In the genomic region with DNA sequence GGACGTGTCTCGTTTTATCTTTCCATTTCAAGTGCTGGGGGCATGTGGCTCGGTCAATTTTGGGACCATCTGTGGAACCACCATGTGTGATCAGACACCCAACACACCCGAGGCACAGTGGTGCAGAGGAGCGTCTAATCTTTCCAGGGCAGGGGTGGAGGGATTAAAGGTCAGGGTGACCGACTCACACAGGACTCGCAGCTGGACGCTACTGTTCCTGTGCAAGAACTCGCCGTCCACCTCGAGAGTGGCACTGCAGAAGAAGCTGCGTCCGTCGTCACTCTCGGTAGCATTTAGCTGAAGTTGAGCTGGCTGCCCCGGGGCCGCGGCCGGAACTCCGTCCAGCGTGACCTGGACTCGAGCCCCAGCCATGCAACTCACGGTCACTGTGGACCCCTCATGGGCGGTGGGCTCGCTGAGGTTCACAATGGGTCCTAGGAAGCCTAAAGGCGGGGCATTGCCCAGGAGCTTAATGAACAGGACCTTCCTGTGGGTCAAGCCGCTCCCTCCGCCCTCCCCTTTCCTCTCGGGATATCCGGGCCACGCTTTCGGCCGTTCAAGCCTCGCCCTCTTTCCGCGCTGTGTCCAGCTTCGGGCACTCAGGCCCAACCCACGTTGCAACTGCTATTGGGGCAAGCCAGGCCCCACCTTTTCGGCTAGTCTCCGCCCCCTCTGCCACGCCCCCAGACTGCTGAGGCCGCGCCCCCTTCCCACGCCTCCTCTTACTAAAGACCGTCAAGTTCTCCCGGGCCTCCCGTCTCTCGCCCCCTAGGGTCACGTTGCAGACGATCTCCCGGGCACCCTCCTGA, we compare ENCODE assay signal across 1 cellular context.
A peak's percentile ranks its signal among the peaks of the same experiment; 100 is the strongest.
TF ChIP-seq lines count a peak whose summit lies in the region.

No MANE protein-coding gene starts in this region.

TF ChIP-seq in GM12878, 131 proteins besides CTCF, POLR2A, EP300 and RAD21:
- TF ChIP-seq, protein P1, sequence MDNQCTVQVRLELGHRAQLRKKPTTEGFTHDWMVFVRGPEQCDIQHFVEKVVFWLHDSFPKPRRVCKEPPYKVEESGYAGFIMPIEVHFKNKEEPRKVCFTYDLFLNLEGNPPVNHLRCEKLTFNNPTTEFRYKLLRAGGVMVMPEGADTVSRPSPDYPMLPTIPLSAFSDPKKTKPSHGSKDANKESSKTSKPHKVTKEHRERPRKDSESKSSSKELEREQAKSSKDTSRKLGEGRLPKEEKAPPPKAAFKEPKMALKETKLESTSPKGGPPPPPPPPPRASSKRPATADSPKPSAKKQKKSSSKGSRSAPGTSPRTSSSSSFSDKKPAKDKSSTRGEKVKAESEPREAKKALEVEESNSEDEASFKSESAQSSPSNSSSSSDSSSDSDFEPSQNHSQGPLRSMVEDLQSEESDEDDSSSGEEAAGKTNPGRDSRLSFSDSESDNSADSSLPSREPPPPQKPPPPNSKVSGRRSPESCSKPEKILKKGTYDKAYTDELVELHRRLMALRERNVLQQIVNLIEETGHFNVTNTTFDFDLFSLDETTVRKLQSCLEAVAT (IDR thresholded peaks at IDR 0.05): 0 out of 2 replicates have a peak, but pooled peaks have one; percentile 33
- TF ChIP-seq LARP7 (IDR thresholded peaks at IDR 0.05) (no peak), ZZZ3 (IDR thresholded peaks at IDR 0.05; ENCODE audit: control insufficient read depth, insufficient read length, low read depth) (no peak)
